Comparison of ENCODE assay signal across 27 cellular contexts in the genomic region with DNA sequence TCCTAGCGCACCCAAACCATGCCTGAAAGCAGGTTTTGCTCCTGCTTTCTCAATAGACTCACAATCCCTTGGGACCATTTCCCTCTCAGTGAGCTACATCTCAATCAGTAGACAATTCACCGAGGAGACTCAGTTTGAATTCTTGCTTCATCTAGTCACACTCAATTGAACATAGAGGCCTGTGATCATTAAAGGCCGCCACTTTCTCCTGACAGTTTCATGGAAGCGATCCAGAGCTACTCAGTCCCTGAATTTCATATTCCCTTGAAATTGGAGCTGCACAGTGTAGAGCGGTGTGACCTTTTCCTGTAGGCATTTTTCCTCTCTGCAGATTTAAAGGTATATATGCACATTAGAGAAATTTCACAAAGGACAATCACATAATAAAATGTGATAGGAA.
DNase-seq lines count a peak whose midpoint lies in the region; ATAC-seq, FAIRE-seq and TF ChIP-seq lines count a peak whose summit lies in the region.
"Had no signal": no experiment of that assay in that cellular context is flagged by ENCODE, and none has a peak within 500 bp of the region (broad histone marks: within the 10 kb centered on the region; RNA-seq: fewer than 3 reads in every experiment).

No MANE protein-coding gene starts in this region.

- DNase-seq in NCI-H1105 treated with DMSO at 0.1 percent for 48 hours (lab: John Stamatoyannopoulos, UW) (peak; percentile 28), NCI-H1105 (lab: John Stamatoyannopoulos, UW) (no peak), NCI-H510A (lab: John Stamatoyannopoulos, UW) (peak; percentile 20), epithelial cell of esophagus (ENCODE audit: low read depth) (peak; percentile 22), retinal pigment epithelial cell (ENCODE audit: low read depth) (peak; percentile 41), foreskin keratinocyte (no peak), NCI-H1048 (lab: John Stamatoyannopoulos, UW) (no peak), D721Med (ENCODE audit: insufficient read length, low spot score) (no peak)
- DNase-seq: activated CD4-positive, alpha-beta T cell treated with anti-CD3 and anti-CD28 coated beads for 36 hours; activated CD8-positive, alpha-beta memory T cell treated with anti-CD3 and anti-CD28 coated beads, Interleukin-2, amount 10 ng/mL, durations not matched to agents 7 days and 5 days; brain microvascular endothelial cell; Caco-2; endodermal cell; heart right ventricle; IMR-90; MM.1S; mucosa of descending colon; NCI-H2081; NCI-H748 treated with DMSO at 0.1 percent for 48 hours; SHP77; stimulated activated CD4-positive, alpha-beta T cell treated with anti-CD3 and anti-CD28 coated beads, Interleukin-4, amount 100 ng/mL, for 24 hours; stomach; SW 1271; transverse colon had no signal

- H3K4me3 ChIP-seq in epithelial cell of esophagus (ENCODE audit: low read length) (no peak overlapping the region), retinal pigment epithelial cell (ENCODE audit: low read length) (no peak overlapping the region)
- H3K4me3 ChIP-seq: coronary artery, heart right ventricle, mucosa of descending colon, stomach, transverse colon had no signal

- H3K4me1 ChIP-seq in foreskin keratinocyte, result no peaks in the 10 kb centered on the region
- H3K4me1 ChIP-seq: Caco-2, stomach, transverse colon had no signal

- FAIRE-seq in D721Med (lab: Jason Lieb, UNC), result no peak

- ATAC-seq in foreskin keratinocyte, result no peak
- ATAC-seq: activated CD4-positive, alpha-beta T cell treated with anti-CD3 and anti-CD28 coated beads for 36 hours; activated CD8-positive, alpha-beta memory T cell treated with anti-CD3 and anti-CD28 coated beads, Interleukin-2, amount 10 ng/mL, durations not matched to agents 7 days and 5 days; activated naive CD4-positive, alpha-beta T cell treated with anti-CD3 and anti-CD28 coated beads, Interleukin-2, amount 50 U/mL, for 72 hours; mucosa of descending colon had no signal

- no peak for TF ChIP-seq CTCF in epithelial cell of esophagus (IDR thresholded peaks at IDR 0.05; ENCODE audit: insufficient read depth, low read depth, low read length, missing control alignments)
- TF ChIP-seq CTCF in retinal pigment epithelial cell (conservative IDR thresholded peaks at IDR 0.05; ENCODE audit: low read depth, low read length), result no peak
- no peak for TF ChIP-seq CTCF in foreskin keratinocyte (conservative IDR thresholded peaks at IDR 0.05)
- TF ChIP-seq CTCF in D721Med (IDR thresholded peaks at IDR 0.05; ENCODE audit: insufficient read depth, missing control alignments), result no peak

- H3K27ac ChIP-seq in foreskin keratinocyte, result no peak overlapping the region
- H3K27ac ChIP-seq: 22Rv1, brain microvascular endothelial cell, coronary artery, heart right ventricle, stomach, transverse colon had no signal

- no peaks in the 10 kb centered on the region for H3K27me3 ChIP-seq in foreskin keratinocyte
- H3K27me3 ChIP-seq: brain microvascular endothelial cell, heart right ventricle, stomach, transverse colon had no signal

Comparison
In these comparisons a context has a peak if more than half of its experiments do, and no peak if none do; other contexts are left out.
1. DNase-seq: peak in NCI-H1105 treated with DMSO at 0.1 percent for 48 hours (single experiment), NCI-H510A (single experiment), epithelial cell of esophagus (single experiment) and retinal pigment epithelial cell (single experiment); none in NCI-H1105 (single experiment), foreskin keratinocyte (0 of 2), NCI-H1048 (single experiment) and D721Med (single experiment).